8 cellular contexts compared by ENCODE assay signal in the genomic region with DNA sequence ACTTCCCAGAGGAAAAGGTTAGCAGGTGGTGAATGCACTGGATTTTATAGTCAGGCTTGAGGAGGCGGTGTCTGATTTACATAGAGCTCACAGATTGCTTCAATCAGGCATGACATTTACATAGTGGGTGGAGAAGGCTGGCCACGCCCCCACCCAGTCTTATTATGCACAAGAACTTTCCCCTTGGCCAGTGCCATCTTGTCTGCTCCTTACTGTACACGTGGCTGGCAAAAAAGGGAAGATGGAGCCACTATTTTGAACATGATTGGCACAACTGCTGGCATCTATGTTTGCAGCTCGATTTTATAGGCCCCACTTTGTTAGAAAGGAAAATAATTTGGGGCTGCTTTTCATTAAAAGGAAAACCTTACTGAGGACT. TPM values are rescaled to one million over a fixed set of nuclear protein-coding genes. Genes with fewer than 3 reads are reported as not detected.
DNase-seq lines count a peak whose midpoint lies in the region; ATAC-seq and TF ChIP-seq lines count a peak whose summit lies in the region.
"Had no signal": no experiment of that assay in that cellular context is flagged by ENCODE, and none has a peak within 500 bp of the region (broad histone marks: within the 10 kb centered on the region; RNA-seq: fewer than 3 reads in every experiment).

No MANE protein-coding gene starts in this region.

- 59 to 63% methylated on average over 4 of the region's 4 CpGs for WGBS in body of pancreas, 2 donors

- H3K27me3 ChIP-seq in body of pancreas: no peaks in the 10 kb centered on the region

- no peaks in the 10 kb centered on the region for H3K9me3 ChIP-seq in body of pancreas

- H3K4me1 ChIP-seq in body of pancreas: no peaks in the 10 kb centered on the region

- TF ChIP-seq POLR2A in body of pancreas (IDR thresholded peaks at IDR 0.05): no peak

- H3K27ac ChIP-seq in body of pancreas: no peak overlapping the region

- no peak overlapping the region for H3K4me3 ChIP-seq in LNCaP clone FGC (ENCODE audit: low read depth, low read length)
- H3K4me3 ChIP-seq in body of pancreas: no peak overlapping the region

- ATAC-seq in GM18909 (IDR thresholded peaks at IDR 0.05; ENCODE audit: poor library complexity, unreplicated experiment): peak; percentile 41
- peak; percentile 77 for ATAC-seq in SK-N-SH treated with all-trans-retinoic acid at 6 μM for 48 hours
- no peak for ATAC-seq in body of pancreas
- no peak for ATAC-seq in HG03460 (IDR thresholded peaks at IDR 0.05; ENCODE audit: unreplicated experiment)

- no peak for TF ChIP-seq CTCF in LNCaP clone FGC (IDR thresholded peaks at IDR 0.05; ENCODE audit: control insufficient read depth, extremely low read depth, insufficient read depth)
- no peak for TF ChIP-seq CTCF in body of pancreas (IDR thresholded peaks at IDR 0.05)

- no peaks in the 10 kb centered on the region for H3K36me3 ChIP-seq in body of pancreas (replicated peaks in 1 of 2; ENCODE audit: insufficient read depth in 1 of 2, low read depth in 2 of 2)

- peak; percentile 89 for DNase-seq in LNCaP clone FGC (ENCODE audit: low read depth)
- DNase-seq in left kidney (ENCODE audit: low read depth, low spot score): peak; percentile 73
- no peak for DNase-seq in DMS153 (lab: John Stamatoyannopoulos, UW)
- no peak for DNase-seq in body of pancreas
- DNase-seq: islet precursor cell had no signal

- intact Hi-C loops in body of pancreas (cut with DNase I): no loop called here

TF ChIP-seq in SK-N-SH treated with all-trans-retinoic acid at 6 μM for 48 hours, 23 proteins besides CTCF, POLR2A, EP300 and RAD21:
- no peak for TF ChIP-seq OSR1 (CRISPR knock-in tag; IDR thresholded peaks at IDR 0.05)
- no peak for TF ChIP-seq ESRRG (CRISPR knock-in tag; IDR thresholded peaks at IDR 0.05)
- no peak for TF ChIP-seq TOX (CRISPR knock-in tag; IDR thresholded peaks at IDR 0.05; ENCODE audit: borderline replicate concordance)
- no peak for TF ChIP-seq ARNTL (CRISPR knock-in tag; IDR thresholded peaks at IDR 0.05; ENCODE audit: borderline replicate concordance, low read depth)
- no peak for TF ChIP-seq ZC3H10 (CRISPR knock-in tag; IDR thresholded peaks at IDR 0.05)
- no peak for TF ChIP-seq ZFP30 (CRISPR knock-in tag; IDR thresholded peaks at IDR 0.05)
- no peak for TF ChIP-seq RARB (CRISPR knock-in tag; IDR thresholded peaks at IDR 0.05)
- TF ChIP-seq TSHZ2 (CRISPR knock-in tag; IDR thresholded peaks at IDR 0.05): no peak
- no peak for TF ChIP-seq PATZ1 (CRISPR knock-in tag; IDR thresholded peaks at IDR 0.05; ENCODE audit: borderline replicate concordance)
- TF ChIP-seq SNAI2 (CRISPR knock-in tag; IDR thresholded peaks at IDR 0.05): no peak
- TF ChIP-seq POU6F1 (CRISPR knock-in tag; IDR thresholded peaks at IDR 0.05; ENCODE audit: borderline replicate concordance, low read depth): no peak
- no peak for TF ChIP-seq ISL1 (CRISPR knock-in tag; IDR thresholded peaks at IDR 0.05)
- no peak for TF ChIP-seq CSDC2 (CRISPR knock-in tag; IDR thresholded peaks at IDR 0.05)
- no peak for TF ChIP-seq ZNF565 (CRISPR knock-in tag; conservative IDR thresholded peaks at IDR 0.05; ENCODE audit: low read depth)
- TF ChIP-seq ZFP3 (CRISPR knock-in tag; IDR thresholded peaks at IDR 0.05): no peak
- no peak for TF ChIP-seq PPARA (CRISPR knock-in tag; IDR thresholded peaks at IDR 0.05; ENCODE audit: borderline replicate concordance)
- TF ChIP-seq ZNF8 (CRISPR knock-in tag; IDR thresholded peaks at IDR 0.05): no peak

RNA-seq across cellular contexts. Expression of gene LGMN, which starts 10.9 kb away (rescaled TPM):
- 10 to 100 TPM; 20.8 to 41.8 TPM for total RNA-seq in body of pancreas

RNA-seq across cellular contexts. Expression of gene GOLGA5, which starts 34.8 kb away (rescaled TPM):
- 10 to 100 TPM; 21.8 to 27.8 TPM for total RNA-seq in body of pancreas

Comparison
In these comparisons a context has a peak if more than half of its experiments do, and no peak if none do; other contexts are left out.
1. ATAC-seq: peak in GM18909 (single experiment) and SK-N-SH treated with all-trans-retinoic acid at 6 μM for 48 hours (single experiment); none in body of pancreas (single experiment) and HG03460 (single experiment).
2. DNase-seq: peak in LNCaP clone FGC (single experiment) and left kidney (single experiment); none in DMS153 (single experiment) and body of pancreas (0 of 4).